23 cellular contexts compared by ENCODE assay signal in the genomic region with DNA sequence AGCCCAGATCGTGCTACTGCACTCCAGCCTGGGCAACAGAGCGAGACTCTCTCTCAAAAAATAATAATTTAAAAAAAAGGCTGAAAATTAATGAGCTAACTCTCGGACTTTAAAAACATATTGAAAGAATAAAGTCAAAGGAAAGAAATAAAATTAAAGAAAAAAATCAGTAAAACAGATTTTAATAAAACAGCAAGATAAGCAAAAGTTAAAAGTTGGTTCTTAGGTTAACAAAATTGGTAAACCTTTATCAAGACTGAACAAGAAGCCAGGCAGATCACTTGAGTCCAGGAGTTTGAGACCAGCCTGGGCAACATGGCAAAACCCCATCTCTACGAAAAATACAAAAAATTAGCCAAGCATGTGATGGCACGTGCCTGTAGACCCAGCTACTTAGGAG. TPM values are rescaled to one million over a fixed set of nuclear protein-coding genes. Genes with fewer than 3 reads are reported as not detected.
DNase-seq lines count a peak whose midpoint lies in the region; ATAC-seq lines count a peak whose summit lies in the region.
"Had no signal": no experiment of that assay in that cellular context is flagged by ENCODE, and none has a peak within 500 bp of the region (broad histone marks: within the 10 kb centered on the region; RNA-seq: fewer than 3 reads in every experiment).

No MANE protein-coding gene starts in this region.

- intact Hi-C loops in naive thymus-derived CD4-positive, alpha-beta T cell (cut with micrococcal nuclease), result loop anchor here in 1 of 2 donors (10.0 kb wide), 1 partner anchor 59 kb away; no protein-coding TSS in a partner anchor

- H3K9me3 Mint-ChIP-seq in activated T-cell treated with anti-CD3 and anti-CD28 coated beads, Interleukin-2, amount 50 U/mL, for 24 hours, result no peaks in the 10 kb centered on the region
- no peaks in the 10 kb centered on the region for H3K9me3 Mint-ChIP-seq in naive thymus-derived CD4-positive, alpha-beta T cell

- DNase-seq in activated T-cell treated with anti-CD3 and anti-CD28 coated beads, Interleukin-2, amount 50 U/mL, for 24 hours, result no peak
- no peak for DNase-seq in activated T-cell treated with anti-CD3 and anti-CD28 coated beads, Interleukin-2, amount 50 U/mL, for 48 hours
- DNase-seq in T-helper 17 cell (no peak), activated gamma-delta T cell (lab: John Stamatoyannopoulos, UW) (no peak), NCI-H446 (lab: John Stamatoyannopoulos, UW) (no peak)
- no peak for DNase-seq in naive thymus-derived CD4-positive, alpha-beta T cell
- DNase-seq in activated CD4-positive, CD25-positive, alpha-beta regulatory T cell (lab: John Stamatoyannopoulos, UW), result no peak
- DNase-seq: ACHN; BE2C; H7; KBM-7; MV-4-11; NCI-H1105; NCI-H1436 treated with DMSO at 0.1 percent for 48 hours; NCI-H1930; NCI-H2107; NCI-H526; NCI-H82; NK-92 treated with Interleukin-12 subunit alpha and Interleukin-12 subunit beta, amount 100 ng/mL, for 24 hours; PC-3; Right ventricle myocardium superior had no signal

- H3K27ac ChIP-seq in naive thymus-derived CD4-positive, alpha-beta T cell (ENCODE audit: low read depth, low read length), result peak overlapping the region; percentile 14
- H3K27ac ChIP-seq: 22Rv1, SJSA1 had no signal

- no peak for ATAC-seq in T-helper 17 cell
- ATAC-seq in naive thymus-derived CD4-positive, alpha-beta T cell, result no peak
- ATAC-seq: PC-3 had no signal

- H3K4me3 Mint-ChIP-seq in activated T-cell treated with anti-CD3 and anti-CD28 coated beads, Interleukin-2, amount 50 U/mL, for 24 hours, result no peak overlapping the region
- H3K4me3 Mint-ChIP-seq in T-helper 17 cell, result no peak overlapping the region
- H3K4me3 Mint-ChIP-seq in naive thymus-derived CD4-positive, alpha-beta T cell, result peak overlapping the region in 1 of 10 donors; percentile 29

- CTCF ChIA-PET in naive thymus-derived CD4-positive, alpha-beta T cell (lab: Charles Lee), result no interaction called here

- POLR2A ChIA-PET in naive thymus-derived CD4-positive, alpha-beta T cell (lab: Charles Lee), result no interaction called here

- H3K27me3 ChIP-seq in naive thymus-derived CD4-positive, alpha-beta T cell (ENCODE audit: control insufficient read depth in 2 of 2, insufficient read depth in 2 of 2, low read length in 2 of 2), result no peaks in the 10 kb centered on the region
- H3K27me3 ChIP-seq: BE2C, SJSA1 had no signal

- no peaks in the 10 kb centered on the region for H3K27me3 Mint-ChIP-seq in activated T-cell treated with anti-CD3 and anti-CD28 coated beads, Interleukin-2, amount 50 U/mL, for 24 hours
- H3K27me3 Mint-ChIP-seq in T-helper 17 cell, result no peaks in the 10 kb centered on the region
- H3K27me3 Mint-ChIP-seq in naive thymus-derived CD4-positive, alpha-beta T cell, result no peaks in the 10 kb centered on the region

- H3K4me3 ChIP-seq in naive thymus-derived CD4-positive, alpha-beta T cell (ENCODE audit: low read length), result no peak overlapping the region
- H3K4me3 ChIP-seq: SJSA1 had no signal

- no peaks in the 10 kb centered on the region for H3K9me3 ChIP-seq in T-helper 17 cell (ENCODE audit: control insufficient read depth, low read length, poor library complexity, severe bottlenecking)
- no peaks in the 10 kb centered on the region for H3K9me3 ChIP-seq in naive thymus-derived CD4-positive, alpha-beta T cell (ENCODE audit: control insufficient read depth in 2 of 3, low read length in 3 of 3)
- H3K9me3 ChIP-seq: BE2C, SJSA1 had no signal

- peaks cover 0 to 11% (median 0%) of the 10 kb centered on the region in 3 experiments for H3K36me3 ChIP-seq in naive thymus-derived CD4-positive, alpha-beta T cell (ENCODE audit: control insufficient read depth in 2 of 3, insufficient read depth in 3 of 3, low read length in 3 of 3)

- peaks cover 82% of the 10 kb centered on the region for H3K36me3 Mint-ChIP-seq in activated T-cell treated with anti-CD3 and anti-CD28 coated beads, Interleukin-2, amount 50 U/mL, for 24 hours (ENCODE audit: low read depth)
- H3K36me3 Mint-ChIP-seq in T-helper 17 cell (ENCODE audit: low read depth), result peaks cover 2% of the 10 kb centered on the region
- H3K36me3 Mint-ChIP-seq in naive thymus-derived CD4-positive, alpha-beta T cell, result peaks cover 0 to 14% (median 4%) of the 10 kb centered on the region in 5 donors

- no peaks in the 10 kb centered on the region for H3K4me1 ChIP-seq in naive thymus-derived CD4-positive, alpha-beta T cell (ENCODE audit: control insufficient read depth in 2 of 2, insufficient read depth in 2 of 2, low read length in 2 of 2)
- H3K4me1 ChIP-seq: BE2C, SJSA1 had no signal

- peak overlapping the region; percentile 46 for H3K27ac Mint-ChIP-seq in activated T-cell treated with anti-CD3 and anti-CD28 coated beads, Interleukin-2, amount 50 U/mL, for 24 hours
- peak overlapping the region; percentile 86 for H3K27ac Mint-ChIP-seq in T-helper 17 cell
- H3K27ac Mint-ChIP-seq in naive thymus-derived CD4-positive, alpha-beta T cell, result peak overlapping the region in 2 of 9 donors; percentile 43 to 76

- peaks cover 23% of the 10 kb centered on the region for H3K4me1 Mint-ChIP-seq in activated T-cell treated with anti-CD3 and anti-CD28 coated beads, Interleukin-2, amount 50 U/mL, for 24 hours (ENCODE audit: low read depth)
- peaks cover 18% of the 10 kb centered on the region for H3K4me1 Mint-ChIP-seq in T-helper 17 cell
- H3K4me1 Mint-ChIP-seq in naive thymus-derived CD4-positive, alpha-beta T cell, result peaks cover 11 to 38% (median 26%) of the 10 kb centered on the region in 7 donors

RNA-seq across cellular contexts. Expression of a gene that starts 20.7 kb away (rescaled TPM):
- 10 to 100 TPM; 40.2 to 44.2 TPM for total RNA-seq in T-helper 17 cell
- total RNA-seq in naive thymus-derived CD4-positive, alpha-beta T cell, result 10 to 100 TPM; 36.1 to 62.3 (median 45.2) TPM
- 10 to 100 TPM; 14.3 to 15.5 TPM for polyA plus RNA-seq in naive thymus-derived CD4-positive, alpha-beta T cell
